In the genomic region with DNA sequence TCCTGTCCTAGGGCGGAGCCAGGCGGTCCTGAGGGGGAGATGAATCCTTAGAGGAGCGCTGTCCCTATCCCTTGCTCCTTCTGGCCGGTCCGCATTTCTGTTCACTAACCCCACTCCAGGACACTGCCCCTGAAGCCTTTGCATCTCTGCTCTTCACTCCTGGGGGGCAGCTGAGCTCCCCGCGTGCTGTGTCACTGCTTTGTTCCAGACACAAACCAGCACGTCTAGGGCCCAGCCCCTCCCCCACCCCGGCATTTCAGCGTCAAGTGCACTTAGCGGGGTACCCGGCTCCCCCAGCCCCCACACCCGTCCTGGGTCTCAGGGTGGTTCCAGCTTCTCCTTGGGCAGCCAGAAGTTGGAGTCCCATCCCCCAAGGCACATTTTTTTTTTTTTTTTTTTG, we compare ENCODE assay signal across 8 cellular contexts. TPM values are rescaled to one million over a fixed set of nuclear protein-coding genes. Genes with fewer than 3 reads are reported as not detected.
DNase-seq lines count a peak whose midpoint lies in the region; ATAC-seq and TF ChIP-seq lines count a peak whose summit lies in the region.

No MANE protein-coding gene starts in this region.

- H3K4me1 Mint-ChIP-seq in T-helper 2 cell treated with Interferon-gamma antibody and Interleukin-4, amounts not matched to agents 5 μg/mL and 100 μg/mL, for 36 hours (ENCODE audit: low read depth) = peaks cover 30% of the 10 kb centered on the region
- H3K4me1 Mint-ChIP-seq in stimulated activated naive B cell treated with anti-CD40 and anti-IgM and Interleukin-4, amounts not matched to agents 10 μg/mL and 1 μg/mL and 100 μg/mL, for 72 hours = peaks cover 34 to 53% of the 10 kb centered on the region in 2 donors
- no peaks in the 10 kb centered on the region for H3K4me1 Mint-ChIP-seq in type B pancreatic cell (ENCODE audit: unreplicated experiment)

- no peaks in the 10 kb centered on the region for H3K9me3 Mint-ChIP-seq in T-helper 2 cell treated with Interferon-gamma antibody and Interleukin-4, amounts not matched to agents 5 μg/mL and 100 μg/mL, for 36 hours
- H3K9me3 Mint-ChIP-seq in stimulated activated naive B cell treated with anti-CD40 and anti-IgM and Interleukin-4, amounts not matched to agents 10 μg/mL and 1 μg/mL and 100 μg/mL, for 72 hours = no peaks in the 10 kb centered on the region
- no peaks in the 10 kb centered on the region for H3K9me3 Mint-ChIP-seq in type B pancreatic cell

- H3K36me3 ChIP-seq in ascending aorta = no peaks in the 10 kb centered on the region

- intact Hi-C loops in ascending aorta (cut with DNase I) = loop anchor here (1.0 kb wide), 1 partner anchor 34 kb away; no protein-coding TSS in a partner anchor

- H3K4me1 ChIP-seq in ascending aorta = peaks cover 15 to 38% of the 10 kb centered on the region in 2 donors

- H3K9me3 ChIP-seq in ascending aorta = no peaks in the 10 kb centered on the region

- no peak overlapping the region for H3K27ac ChIP-seq in ascending aorta
- H3K27ac ChIP-seq in layer of hippocampus (ENCODE audit: low read depth, low read length) = peak overlapping the region; percentile 92

- peaks cover 10% of the 10 kb centered on the region for H3K27me3 Mint-ChIP-seq in T-helper 2 cell treated with Interferon-gamma antibody and Interleukin-4, amounts not matched to agents 5 μg/mL and 100 μg/mL, for 36 hours (ENCODE audit: low read depth)
- H3K27me3 Mint-ChIP-seq in stimulated activated naive B cell treated with anti-CD40 and anti-IgM and Interleukin-4, amounts not matched to agents 10 μg/mL and 1 μg/mL and 100 μg/mL, for 72 hours = peaks cover 17 to 32% of the 10 kb centered on the region in 2 donors
- H3K27me3 Mint-ChIP-seq in type B pancreatic cell = peaks cover 36% of the 10 kb centered on the region

- H3K27ac Mint-ChIP-seq in T-helper 2 cell treated with Interferon-gamma antibody and Interleukin-4, amounts not matched to agents 5 μg/mL and 100 μg/mL, for 36 hours = no peak overlapping the region
- peak overlapping the region; percentile 71 for H3K27ac Mint-ChIP-seq in stimulated activated naive B cell treated with anti-CD40 and anti-IgM and Interleukin-4, amounts not matched to agents 10 μg/mL and 1 μg/mL and 100 μg/mL, for 72 hours
- no peak overlapping the region for H3K27ac Mint-ChIP-seq in type B pancreatic cell

- DNase-seq in T-helper 2 cell treated with Interferon-gamma antibody and Interleukin-4, amounts not matched to agents 5 μg/mL and 100 μg/mL, for 36 hours (ENCODE audit: low spot score) = no peak
- DNase-seq in T-helper 2 cell (no peak), ascending aorta (ENCODE audit: low spot score in 2 of 2) (no peak), type B pancreatic cell (ENCODE audit: extremely low spot score, unreplicated experiment) (no peak)
- no peak for DNase-seq in stimulated activated naive B cell treated with anti-CD40 and anti-IgM and Interleukin-4, amounts not matched to agents 10 μg/mL and 1 μg/mL and 100 μg/mL, for 72 hours

- no peak for TF ChIP-seq CTCF in ascending aorta (IDR thresholded peaks at IDR 0.05)
- TF ChIP-seq CTCF in type B pancreatic cell (conservative IDR thresholded peaks at IDR 0.05) = no peak

- peak overlapping the region; percentile 71 for H3K4me3 Mint-ChIP-seq in T-helper 2 cell treated with Interferon-gamma antibody and Interleukin-4, amounts not matched to agents 5 μg/mL and 100 μg/mL, for 36 hours
- H3K4me3 Mint-ChIP-seq in stimulated activated naive B cell treated with anti-CD40 and anti-IgM and Interleukin-4, amounts not matched to agents 10 μg/mL and 1 μg/mL and 100 μg/mL, for 72 hours = peak overlapping the region; percentile 67 to 75
- no peak overlapping the region for H3K4me3 Mint-ChIP-seq in type B pancreatic cell

- peak overlapping the region; percentile 34 to 47 for H3K4me3 ChIP-seq in ascending aorta

- no peak for ATAC-seq in stimulated activated naive B cell treated with anti-CD40 and anti-IgM and Interleukin-4, amounts not matched to agents 10 μg/mL and 1 μg/mL and 100 μg/mL, for 72 hours (replicated peaks)
- ATAC-seq in GM21825 (IDR thresholded peaks at IDR 0.05; ENCODE audit: unreplicated experiment) (no peak), GM18498 (IDR thresholded peaks at IDR 0.05; ENCODE audit: unreplicated experiment) (no peak)

- no peaks in the 10 kb centered on the region for H3K36me3 Mint-ChIP-seq in T-helper 2 cell treated with Interferon-gamma antibody and Interleukin-4, amounts not matched to agents 5 μg/mL and 100 μg/mL, for 36 hours (ENCODE audit: low read depth)
- H3K36me3 Mint-ChIP-seq in stimulated activated naive B cell treated with anti-CD40 and anti-IgM and Interleukin-4, amounts not matched to agents 10 μg/mL and 1 μg/mL and 100 μg/mL, for 72 hours = peaks cover 2 to 3% of the 10 kb centered on the region in 2 donors
- H3K36me3 Mint-ChIP-seq in type B pancreatic cell = peaks cover 5% of the 10 kb centered on the region

- H3K27me3 ChIP-seq in ascending aorta (no peaks in the 10 kb centered on the region), layer of hippocampus (ENCODE audit: control insufficient read depth, insufficient read depth, low read length) (no peaks in the 10 kb centered on the region)

RNA-seq across cellular contexts. Expression of gene CORO6, which starts 8.9 kb away (rescaled TPM):
- total RNA-seq in ascending aorta (22.0 TPM), type B pancreatic cell (ENCODE audit: low replicate concordance) (2.0 and 6.8 TPM in 2 replicates)

RNA-seq across cellular contexts. Expression of gene ANKRD13B, which starts 20.9 kb away (rescaled TPM):
- 16.7 TPM for total RNA-seq in ascending aorta
- 21.0 and 50.5 TPM in 2 replicates for total RNA-seq in type B pancreatic cell (ENCODE audit: low replicate concordance)

RNA-seq across cellular contexts. Expression of gene GIT1, which starts 24.4 kb away (rescaled TPM):
- total RNA-seq in ascending aorta = 142 TPM
- 44.0 and 66.7 TPM in 2 replicates for total RNA-seq in type B pancreatic cell (ENCODE audit: low replicate concordance)

RNA-seq across cellular contexts. Expression of gene TP53I13, which starts 45.4 kb away (rescaled TPM):
- total RNA-seq in ascending aorta (93.7 TPM), type B pancreatic cell (ENCODE audit: low replicate concordance) (38.9 and 50.3 TPM in 2 replicates)

RNA-seq across cellular contexts. Expression of gene ABHD15, which starts 47.0 kb away (rescaled TPM):
- total RNA-seq in ascending aorta = 11.0 TPM
- total RNA-seq in type B pancreatic cell (ENCODE audit: low replicate concordance) = 11.6 and 12.2 TPM in 2 replicates
